Comparison of ENCODE assay signal across 8 cellular contexts in genomic region chr11:118883368-118884071, GRCh38. TPM values are rescaled to one million over a fixed set of nuclear protein-coding genes. Genes with fewer than 3 reads are reported as not detected.
DNase-seq lines count a peak whose midpoint lies in the region; ATAC-seq and TF ChIP-seq lines count a peak whose summit lies in the region.

Gene CXCR5 (plus strand): TSS chr11:118883892. CDS start chr11:118883942, 50 bp downstream.

- no peak within 1 kb of the TSS for H3K4me3 ChIP-seq in stomach
- no peak within 1 kb of the TSS for H3K4me3 ChIP-seq in lower leg skin (ENCODE audit: low read depth, poor library complexity, severe bottlenecking)

- no peaks in the 10 kb centered on the region for H3K36me3 Mint-ChIP-seq in activated naive CD4-positive, alpha-beta T cell treated with anti-CD3 and anti-CD28 coated beads, Interleukin-2, amount 50 U/mL, for 24 hours

- H3K9me3 ChIP-seq in stomach = no peaks in the 10 kb centered on the region

- TF ChIP-seq CTCF in stomach (IDR thresholded peaks at IDR 0.05) (no peak), lower leg skin (IDR thresholded peaks at IDR 0.05) (no peak)

- H3K27ac ChIP-seq in stomach = peak within 1 kb of the TSS in 1 of 5 donors; percentile 10

- peak within 1 kb of the TSS; percentile 92 for H3K27ac Mint-ChIP-seq in activated naive CD4-positive, alpha-beta T cell treated with anti-CD3 and anti-CD28 coated beads, Interleukin-2, amount 50 U/mL, for 24 hours

- H3K27me3 ChIP-seq in stomach = no peaks in the 10 kb centered on the region

- peak; percentile 39 for DNase-seq in stimulated activated naive CD4-positive, alpha-beta T cell treated with Interleukin-2 at 50 U/mL for 16 hours (lab: John Stamatoyannopoulos, UW)
- DNase-seq in stimulated activated naive CD4-positive, alpha-beta T cell (lab: John Stamatoyannopoulos, UW) = no peak
- DNase-seq in stimulated activated CD8-positive, alpha-beta memory T cell treated with anti-CD3 and anti-CD28 coated beads, Interleukin-4, amount 100 ng/mL, for 48 hours = peak; percentile 63
- DNase-seq in stomach = no peak
- DNase-seq in lower leg skin (ENCODE audit: low spot score in 2 of 2) = no peak
- DNase-seq in NCI-H2081 treated with DMSO at 0.1 percent for 48 hours (lab: John Stamatoyannopoulos, UW) = no peak

- peaks cover 79% of the 10 kb centered on the region for H3K4me1 Mint-ChIP-seq in activated naive CD4-positive, alpha-beta T cell treated with anti-CD3 and anti-CD28 coated beads, Interleukin-2, amount 50 U/mL, for 24 hours

- peak; percentile 57 for ATAC-seq in HG03460 (IDR thresholded peaks at IDR 0.05; ENCODE audit: unreplicated experiment)

- no peaks in the 10 kb centered on the region for H3K36me3 ChIP-seq in stomach

- no peak for TF ChIP-seq POLR2A in stomach (IDR thresholded peaks at IDR 0.05)
- no peak for TF ChIP-seq POLR2A in lower leg skin (IDR thresholded peaks at IDR 0.05)

- TF ChIP-seq EP300 in stomach (IDR thresholded peaks at IDR 0.05) = no peak

- no peaks in the 10 kb centered on the region for H3K9me3 Mint-ChIP-seq in activated naive CD4-positive, alpha-beta T cell treated with anti-CD3 and anti-CD28 coated beads, Interleukin-2, amount 50 U/mL, for 24 hours

- peak within 1 kb of the TSS; percentile 61 for H3K4me3 Mint-ChIP-seq in activated naive CD4-positive, alpha-beta T cell treated with anti-CD3 and anti-CD28 coated beads, Interleukin-2, amount 50 U/mL, for 24 hours

- H3K4me1 ChIP-seq in stomach = peaks cover 5 to 20% (median 11%) of the 10 kb centered on the region in 4 donors

- 75 to 83% (median 79%) methylated on average over 15 to 16 of the region's 16 CpGs for WGBS in stomach, 5 donors
- 85 to 87% methylated on average over 16 of the region's 16 CpGs for WGBS in lower leg skin, 2 donors

- H3K27me3 Mint-ChIP-seq in activated naive CD4-positive, alpha-beta T cell treated with anti-CD3 and anti-CD28 coated beads, Interleukin-2, amount 50 U/mL, for 24 hours = no peaks in the 10 kb centered on the region

- intact Hi-C loops in stomach (cut with DNase I; ENCODE audit: low total_unique reads) (no loop called here), lower leg skin (cut with DNase I; ENCODE audit: low total_unique reads) (no loop called here)

RNA-seq across cellular contexts. Expression of gene CXCR5, which starts in this region (rescaled TPM):
- total RNA-seq in stomach (under 1 TPM in 1 of 5 donors, not detected in 4; 0.14 TPM), lower leg skin (not detected)
- under 1 TPM; 0.12 to 0.60 (median 0.15) TPM for polyA plus RNA-seq in stomach

Comparison
In these comparisons a context has a peak if more than half of its experiments do, and no peak if none do; other contexts are left out.
1. DNase-seq: peak in stimulated activated naive CD4-positive, alpha-beta T cell treated with Interleukin-2 at 50 U/mL for 16 hours (single experiment) and stimulated activated CD8-positive, alpha-beta memory T cell treated with anti-CD3 and anti-CD28 coated beads, Interleukin-4, amount 100 ng/mL, for 48 hours (single experiment); none in stimulated activated naive CD4-positive, alpha-beta T cell (0 of 6), stomach (single experiment), lower leg skin (0 of 2) and NCI-H2081 treated with DMSO at 0.1 percent for 48 hours (single experiment).